In genomic region chr14:63257299-63257698, GRCh38 we compare ENCODE assay signal across 2 cellular contexts.
TF ChIP-seq lines count a peak whose summit lies in the region.

No MANE protein-coding gene starts in this region.

TF ChIP-seq in HepG2, 621 proteins besides CTCF, POLR2A, EP300 and RAD21:
- no peak for TF ChIP-seq TCF7L2 (IDR thresholded peaks at IDR 0.05; ENCODE audit: low read depth, low read length)
- TF ChIP-seq SMC3 (IDR thresholded peaks at IDR 0.05; ENCODE audit: low read length), result no peak
- TF ChIP-seq NR2F6 (IDR thresholded peaks at IDR 0.05), result peak; percentile 15; the same call in 1 of the 2 replicates
- no peak for TF ChIP-seq NR2F6 (CRISPR knock-in tag; IDR thresholded peaks at IDR 0.05)

TF ChIP-seq in H1, 55 proteins besides CTCF, POLR2A, EP300 and RAD21:
- TF ChIP-seq RBBP5 (IDR thresholded peaks at IDR 0.05; ENCODE audit: borderline replicate concordance, low read depth, low read length) (no peak), CEBPB (IDR thresholded peaks at IDR 0.05; ENCODE audit: low read depth, low read length) (no peak), YY1 (IDR thresholded peaks at IDR 0.05; ENCODE audit: low read depth, low read length) (no peak), TEAD4 (IDR thresholded peaks at IDR 0.05; ENCODE audit: low read depth, low read length) (no peak), CHD1 (IDR thresholded peaks at IDR 0.05; ENCODE audit: low read depth, low read length) (no peak), SP4 (IDR thresholded peaks at IDR 0.05; ENCODE audit: low read length) (no peak), SIRT6 (IDR thresholded peaks at IDR 0.05; ENCODE audit: low read length) (no peak), CBX8 (IDR thresholded peaks at IDR 0.05; ENCODE audit: borderline replicate concordance, low read depth, low read length) (no peak), NRF1 (IDR thresholded peaks at IDR 0.05; ENCODE audit: low read depth, low read length) (no peak), JUND (IDR thresholded peaks at IDR 0.05; ENCODE audit: low read length) (no peak), USF2 (IDR thresholded peaks at IDR 0.05; ENCODE audit: low read length) (no peak), POU5F1 (IDR thresholded peaks at IDR 0.05; ENCODE audit: low read depth, low read length) (no peak), POLR2AphosphoS5 (IDR thresholded peaks at IDR 0.05; ENCODE audit: low read depth, low read length) (no peak)
TF ChIP-seq in H1: peak in this region for 0.
